8 cellular contexts compared by ENCODE assay signal in the genomic region with DNA sequence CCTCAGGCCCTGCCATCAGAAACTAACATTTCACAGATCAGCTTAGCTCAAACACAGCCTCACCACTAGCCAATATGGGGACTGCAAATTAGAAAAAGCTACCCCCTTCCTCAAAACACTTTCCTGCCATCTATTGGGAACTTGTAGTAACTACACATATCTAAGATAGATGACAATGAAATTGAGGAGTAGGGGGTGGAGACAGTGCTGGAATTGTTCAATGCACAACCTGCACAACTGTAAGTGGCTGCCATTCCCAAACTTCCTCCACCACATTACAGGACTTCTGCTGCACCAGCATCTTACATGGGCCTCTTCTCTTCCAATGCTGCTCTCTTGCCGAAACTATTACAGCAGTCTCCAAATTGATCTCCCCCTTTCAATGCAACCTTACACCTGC. TPM values are rescaled to one million over a fixed set of nuclear protein-coding genes. Genes with fewer than 3 reads are reported as not detected.
DNase-seq lines count a peak whose midpoint lies in the region; ATAC-seq, FAIRE-seq and TF ChIP-seq lines count a peak whose summit lies in the region.

No MANE protein-coding gene starts in this region.

- TF ChIP-seq CTCF in cardiac fibroblast (IDR thresholded peaks at IDR 0.05; ENCODE audit: low read depth, low read length): peak; percentile 47

- H3K4me3 ChIP-seq in cardiac fibroblast (replicated peaks in 1 of 2; ENCODE audit: low read depth in 2 of 2, low read length in 2 of 2): no peak overlapping the region

- peak; percentile 80 for FAIRE-seq in GM12892 (lab: Jason Lieb, UNC)

- DNase-seq in AG08395 (ENCODE audit: low spot score) (peak; percentile 61), GM12892 (ENCODE audit: insufficient read length) (no peak), NCI-H446 treated with DMSO at 0.1 percent for 48 hours (lab: John Stamatoyannopoulos, UW) (peak; percentile 46), cardiac fibroblast (ENCODE audit: low read depth in 2 of 2) (peak; percentile 40 to 49), non-pigmented ciliary epithelial cell (ENCODE audit: low read depth) (peak; percentile 36)

- ATAC-seq in GM18861 (IDR thresholded peaks at IDR 0.05; ENCODE audit: unreplicated experiment) (no peak), HG03565 (IDR thresholded peaks at IDR 0.05; ENCODE audit: unreplicated experiment) (no peak), GM21717 (IDR thresholded peaks at IDR 0.05; ENCODE audit: unreplicated experiment) (no peak)

- TF ChIP-seq POLR2A in GM12892 (IDR thresholded peaks at IDR 0.05; ENCODE audit: low read depth, low read length): no peak

RNA-seq across cellular contexts. Expression of a gene that starts 21.8 kb away (rescaled TPM):
- polyA plus RNA-seq in GM12892 (2012; ENCODE audit: missing spikeins): not detected

RNA-seq across cellular contexts. Expression of a gene that starts 31.2 kb away (rescaled TPM):
- polyA plus RNA-seq in GM12892 (2012; ENCODE audit: missing spikeins): 4.5 TPM
